ENCODE assay signal across 10 cellular contexts in the genomic region with DNA sequence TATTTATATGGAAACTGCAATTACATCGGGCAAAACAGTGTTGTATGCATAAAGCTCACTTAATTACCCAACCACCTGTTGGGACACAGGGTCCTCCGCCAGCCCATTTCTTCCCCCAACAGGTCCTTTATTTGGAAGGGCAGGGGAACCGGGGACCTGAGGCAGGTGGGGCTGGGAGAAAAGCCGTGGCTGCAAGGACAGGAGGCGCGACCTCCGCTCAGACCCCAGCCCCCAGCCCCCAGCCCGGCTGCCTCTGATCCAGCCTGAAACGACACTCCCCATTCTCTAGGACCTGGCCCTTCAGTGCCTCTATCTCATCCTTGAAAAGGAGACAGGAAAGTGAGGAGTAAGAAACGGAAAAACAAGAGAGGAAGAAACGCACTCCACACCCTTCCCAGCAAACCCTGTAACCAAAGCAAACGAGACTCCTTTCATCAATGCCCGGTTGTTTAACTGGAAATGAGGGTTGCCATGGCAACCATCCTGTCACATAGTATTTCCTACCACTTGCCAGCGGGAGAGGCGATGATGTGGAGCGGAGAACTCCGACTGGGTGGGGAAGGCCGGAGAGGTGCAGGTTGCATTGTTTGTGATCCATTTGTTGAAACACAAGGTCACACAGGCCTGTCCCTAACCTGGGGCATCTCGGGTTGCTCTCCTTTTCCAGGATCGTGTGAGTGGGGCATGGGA.
A peak's percentile ranks its signal among the peaks of the same experiment; 100 is the strongest.
DNase-seq lines count a peak whose midpoint lies in the region; ATAC-seq lines count a peak whose summit lies in the region.
"Had no signal": no experiment of that assay in that cellular context is flagged by ENCODE, and none has a peak within 500 bp of the region (broad histone marks: within the 10 kb centered on the region; RNA-seq: fewer than 3 reads in every experiment).

No MANE protein-coding gene starts in this region.

- in situ Hi-C loops in SK-MEL-5 (cut with HindIII; ENCODE audit: low pct_unique_long_range_greater_than_20kb, low sequenced_read_pairs), result no loop called here

- DNase-seq in COLO668 (lab: John Stamatoyannopoulos, UW; ENCODE audit: unreplicated experiment), result peak; percentile 15
- peak; percentile 96 for DNase-seq in NCI-H1105 (lab: John Stamatoyannopoulos, UW)
- DNase-seq in SK-MEL-5 (ENCODE audit: low read depth, low spot score), result peak; percentile 4
- DNase-seq in kidney tubule cell (ENCODE audit: low spot score), result peak; percentile 33
- no peak for DNase-seq in germinal center (ENCODE audit: low spot score)
- DNase-seq in activated gamma-delta T cell (lab: John Stamatoyannopoulos, UW), result no peak
- DNase-seq in CD1c-positive myeloid dendritic cell (ENCODE audit: extremely low spot score), result no peak
- DNase-seq: activated CD4-positive, alpha-beta T cell treated with anti-CD3 and anti-CD28 coated beads, Interleukin-2, amount 50 U/mL, for 48 hours; activated naive CD4-positive, alpha-beta T cell had no signal

- no peak for ATAC-seq in GM18907 (IDR thresholded peaks at IDR 0.05; ENCODE audit: unreplicated experiment)

Comparison
In these comparisons a context has a peak if more than half of its experiments do, and no peak if none do; other contexts are left out.
1. DNase-seq: peak in COLO668 (single experiment), NCI-H1105 (single experiment), SK-MEL-5 (single experiment) and kidney tubule cell (single experiment); none in germinal center (single experiment), activated gamma-delta T cell (single experiment) and CD1c-positive myeloid dendritic cell (single experiment).